Comparison of ENCODE assay signal across 9 cellular contexts in genomic region chr1:67213164-67213563, GRCh38.
DNase-seq lines count a peak whose midpoint lies in the region; ATAC-seq and TF ChIP-seq lines count a peak whose summit lies in the region.
"Had no signal": no experiment of that assay in that cellular context is flagged by ENCODE, and none has a peak within 500 bp of the region (broad histone marks: within the 10 kb centered on the region; RNA-seq: fewer than 3 reads in every experiment).

No MANE protein-coding gene starts in this region.

- TF ChIP-seq CTCF in astrocyte of the spinal cord (IDR thresholded peaks at IDR 0.05; ENCODE audit: low read depth, low read length): peak; percentile 78
- peak; percentile 42 to 59 (median 48) for TF ChIP-seq CTCF in nephron (IDR thresholded peaks at IDR 0.05; ENCODE audit: unreplicated experiment in 3 of 3)

- DNase-seq in NCI-H2171 treated with DMSO at 0.1 percent for 48 hours (lab: John Stamatoyannopoulos, UW): peak; percentile 16
- no peak for DNase-seq in NCI-H2171 (lab: John Stamatoyannopoulos, UW)
- peak; percentile 5 for DNase-seq in KG1 (lab: John Stamatoyannopoulos, UW)
- DNase-seq in astrocyte of the spinal cord (ENCODE audit: low read depth, low spot score): no peak
- DNase-seq in GF-D8 (lab: John Stamatoyannopoulos, UW): no peak
- no peak for DNase-seq in NCI-H1105 treated with DMSO at 0.1 percent for 48 hours (lab: John Stamatoyannopoulos, UW)

- peak overlapping the region in 1 of 3 experiments; percentile 12 for H3K27ac Mint-ChIP-seq in nephron

- ATAC-seq in HG02973 (IDR thresholded peaks at IDR 0.05; ENCODE audit: unreplicated experiment): no peak

- no peaks in the 10 kb centered on the region for H3K36me3 Mint-ChIP-seq in nephron (ENCODE audit: low read depth)

- H3K4me3 ChIP-seq in astrocyte of the spinal cord (ENCODE audit: low read depth, low read length): no peak overlapping the region
- H3K4me3 ChIP-seq: BLaER1 treated with 17β-estradiol and CSF1 and Interleukin-3, amounts not matched to agents 10 nM and 100 nM had no signal

- H3K9me3 Mint-ChIP-seq in nephron: no peaks in the 10 kb centered on the region

- in situ Hi-C loops in astrocyte of the spinal cord (cut with HindIII; ENCODE audit: low sequenced_read_pairs): no loop called here

- H3K4me3 Mint-ChIP-seq in nephron: no peak overlapping the region

- peaks cover 5% of the 10 kb centered on the region for H3K4me1 Mint-ChIP-seq in nephron

- H3K27me3 Mint-ChIP-seq in nephron (ENCODE audit: low read depth): no peaks in the 10 kb centered on the region

Comparison
In these comparisons a context has a peak if more than half of its experiments do, and no peak if none do; other contexts are left out.
1. DNase-seq: peak in NCI-H2171 treated with DMSO at 0.1 percent for 48 hours (single experiment) and KG1 (single experiment); none in NCI-H2171 (single experiment), astrocyte of the spinal cord (single experiment), GF-D8 (single experiment) and NCI-H1105 treated with DMSO at 0.1 percent for 48 hours (single experiment).